Comparison of ENCODE assay signal across 17 cellular contexts in the genomic region with DNA sequence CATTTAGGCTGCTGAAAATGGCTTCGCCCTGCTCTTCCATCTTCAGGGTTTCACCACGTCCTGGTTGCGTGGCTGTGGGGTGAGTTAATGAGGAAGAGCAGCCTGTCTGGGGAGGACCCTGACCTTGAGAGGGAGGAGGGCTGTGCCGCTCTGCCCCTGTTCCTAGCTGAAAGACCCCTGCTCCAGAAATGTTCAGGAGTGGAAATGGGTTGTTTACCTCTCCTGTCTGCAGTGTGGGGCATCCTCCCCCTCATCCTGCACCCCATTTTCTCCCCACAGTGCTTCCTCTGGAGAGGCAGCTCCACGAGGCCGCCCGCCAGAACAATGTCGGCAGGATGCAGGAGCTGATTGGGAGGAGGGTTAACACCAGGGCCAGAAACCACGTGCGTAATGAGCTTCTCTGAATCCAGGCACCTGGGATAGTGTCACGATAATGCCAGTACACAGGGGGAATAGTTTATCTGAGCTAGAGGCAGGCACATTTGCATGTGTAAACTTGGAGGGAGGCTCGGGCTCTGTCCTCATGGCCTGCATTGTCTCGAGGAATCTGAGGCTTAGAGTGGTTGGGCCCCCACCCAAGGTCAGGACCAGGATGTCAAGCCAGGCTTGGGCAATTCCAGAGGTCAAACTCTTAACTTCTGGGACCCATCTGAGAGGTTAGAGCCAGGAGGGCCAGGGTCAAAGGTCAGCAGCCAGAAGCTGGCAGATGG.
"Had no signal": no experiment of that assay in that cellular context is flagged by ENCODE, and none has a peak within 500 bp of the region (broad histone marks: within the 10 kb centered on the region; RNA-seq: fewer than 3 reads in every experiment).

No MANE protein-coding gene starts in this region.

- H3K27me3 Mint-ChIP-seq: natural killer cell treated with Interleukin-12 subunit alpha and Interleukin-12 subunit beta and Interleukin-15 and Interleukin-18, amount 100 ng/mL, for 72 hours had no signal

- ATAC-seq: activated CD4-positive, alpha-beta T cell treated with anti-CD3 and anti-CD28 coated beads for 36 hours; gastroesophageal sphincter; natural killer cell treated with Interleukin-12 subunit alpha and Interleukin-12 subunit beta and Interleukin-15 and Interleukin-18, amount 100 ng/mL, for 72 hours had no signal

- H3K9me3 Mint-ChIP-seq: activated CD4-positive, alpha-beta memory T cell treated with anti-CD3 and anti-CD28 coated beads, Interleukin-2, amount 10 ng/mL, durations not matched to agents 7 days and 5 days; natural killer cell treated with Interleukin-12 subunit alpha and Interleukin-12 subunit beta and Interleukin-15 and Interleukin-18, amount 100 ng/mL, for 72 hours had no signal

- H3K4me3 ChIP-seq: coronary artery, gastroesophageal sphincter, prostate gland, right lobe of liver, transverse colon had no signal

- H3K27me3 ChIP-seq: gastroesophageal sphincter, right lobe of liver had no signal

- H3K36me3 Mint-ChIP-seq: natural killer cell treated with Interleukin-12 subunit alpha and Interleukin-12 subunit beta and Interleukin-15 and Interleukin-18, amount 100 ng/mL, for 72 hours had no signal

- H3K9me3 ChIP-seq: gastroesophageal sphincter, prostate gland, right lobe of liver, transverse colon had no signal

- H3K27ac ChIP-seq: coronary artery, epithelial cell of prostate, gastroesophageal sphincter, prostate gland, right lobe of liver, transverse colon had no signal

- H3K4me1 ChIP-seq: right lobe of liver had no signal

- H3K27ac Mint-ChIP-seq: activated CD4-positive, alpha-beta T cell treated with anti-CD3 and anti-CD28 coated beads for 36 hours; natural killer cell treated with Interleukin-12 subunit alpha and Interleukin-12 subunit beta and Interleukin-15 and Interleukin-18, amount 100 ng/mL, for 72 hours had no signal

- H3K4me3 Mint-ChIP-seq: activated CD4-positive, alpha-beta memory T cell treated with anti-CD3 and anti-CD28 coated beads, Interleukin-2, amount 10 ng/mL, durations not matched to agents 7 days and 5 days; activated CD4-positive, alpha-beta T cell treated with anti-CD3 and anti-CD28 coated beads for 36 hours; natural killer cell treated with Interleukin-12 subunit alpha and Interleukin-12 subunit beta and Interleukin-15 and Interleukin-18, amount 100 ng/mL, for 72 hours had no signal

- H3K36me3 ChIP-seq: gastroesophageal sphincter, prostate gland, right lobe of liver, transverse colon had no signal

- DNase-seq: activated CD4-positive, alpha-beta memory T cell treated with anti-CD3 and anti-CD28 coated beads, Interleukin-2, amount 10 ng/mL, durations not matched to agents 7 days and 5 days; activated CD4-positive, alpha-beta T cell treated with anti-CD3 and anti-CD28 coated beads for 36 hours; activated CD8-positive, alpha-beta memory T cell treated with anti-CD3 and anti-CD28 coated beads, Interleukin-2, amount 50 U/mL, for 48 hours; activated naive CD4-positive, alpha-beta T cell treated with Interleukin-2 at 50 U/mL for 16 hours; effector memory CD4-positive, alpha-beta T cell; occipital lobe; right lobe of liver; stimulated activated CD4-positive, alpha-beta T cell treated with anti-CD3 and anti-CD28 coated beads, Interleukin-1b, Interleukin-23, amount 100 ng/mL, for 48 hours; stimulated activated naive CD4-positive, alpha-beta T cell; substantia nigra; T-helper 9 cell; transverse colon had no signal
